In genomic region chr1:157652859-157653493, GRCh38 we compare ENCODE assay signal across 11 cellular contexts. TPM values are rescaled to one million over a fixed set of nuclear protein-coding genes. Genes with fewer than 3 reads are reported as not detected.
A peak's percentile ranks its signal among the peaks of the same experiment; 100 is the strongest.
DNase-seq lines count a peak whose midpoint lies in the region; ATAC-seq and TF ChIP-seq lines count a peak whose summit lies in the region.
"Had no signal": no experiment of that assay in that cellular context is flagged by ENCODE, and none has a peak within 500 bp of the region (broad histone marks: within the 10 kb centered on the region; RNA-seq: fewer than 3 reads in every experiment).

No MANE protein-coding gene starts in this region.

- intact Hi-C loops in Calu3 (cut with micrococcal nuclease; ENCODE audit: unreplicated experiment) = no loop called here

- no peaks in the 10 kb centered on the region for H3K4me1 ChIP-seq in right atrium auricular region

- no TSS peak for BruUV-seq in Calu3 (replicated peaks; lab: Mats Ljungman, UMichigan)

- H3K27me3 ChIP-seq in right atrium auricular region = no peaks in the 10 kb centered on the region

- H3K4me3 ChIP-seq in NB4 (ENCODE audit: low read depth, low read length) (no peak overlapping the region), right atrium auricular region (no peak overlapping the region)

- peak; percentile 89 for ATAC-seq in GM19324 (IDR thresholded peaks at IDR 0.05; ENCODE audit: low FRiP score, unreplicated experiment)
- peak; percentile 95 for ATAC-seq in HG02981 (IDR thresholded peaks at IDR 0.05; ENCODE audit: unreplicated experiment)

- H3K4me1 Mint-ChIP-seq in Calu3 (ENCODE audit: low read depth, unreplicated experiment) = no peaks in the 10 kb centered on the region
- H3K4me1 Mint-ChIP-seq: mesothelial cell of epicardium had no signal

- TF ChIP-seq CTCF in NB4 (IDR thresholded peaks at IDR 0.05; ENCODE audit: low read depth, low read length) (no peak), Calu3 (IDR thresholded peaks at IDR 0.05; ENCODE audit: unreplicated experiment) (no peak), right atrium auricular region (IDR thresholded peaks at IDR 0.05) (no peak)

- no peaks in the 10 kb centered on the region for H3K9me3 ChIP-seq in right atrium auricular region

- TF ChIP-seq POLR2A in NB4 (IDR thresholded peaks at IDR 0.05; ENCODE audit: extremely low read depth, insufficient read length) = no peak

- H3K27ac Mint-ChIP-seq in Calu3 (ENCODE audit: unreplicated experiment) = no peak overlapping the region
- H3K27ac Mint-ChIP-seq: mesothelial cell of epicardium had no signal

- DNase-seq in AML-193 (lab: John Stamatoyannopoulos, UW) = peak; percentile 97
- DNase-seq in NB4 (ENCODE audit: low read depth) = peak; percentile 86
- no peak for DNase-seq in Calu3
- no peak for DNase-seq in NCI-H1092 treated with DMSO at 0.1 percent for 48 hours (lab: John Stamatoyannopoulos, UW)
- no peak for DNase-seq in stimulated activated CD4-positive, alpha-beta T cell treated with anti-CD3 and anti-CD28 coated beads, Interleukin-2, amount 100 ng/mL, for 24 hours
- DNase-seq in right atrium auricular region (ENCODE audit: low spot score) = no peak
- DNase-seq: activated gamma-delta T cell had no signal

- H3K9me3 Mint-ChIP-seq in Calu3 (ENCODE audit: low read depth, unreplicated experiment) = no peaks in the 10 kb centered on the region
- H3K9me3 Mint-ChIP-seq: mesothelial cell of epicardium had no signal

- H3K27me3 Mint-ChIP-seq in Calu3 (ENCODE audit: unreplicated experiment) = no peaks in the 10 kb centered on the region

- H3K36me3 ChIP-seq in right atrium auricular region = no peaks in the 10 kb centered on the region

- H3K4me3 Mint-ChIP-seq in Calu3 (ENCODE audit: low read depth, unreplicated experiment) = no peak overlapping the region
- H3K4me3 Mint-ChIP-seq: mesothelial cell of epicardium had no signal

- CTCF ChIA-PET in Calu3 (lab: Charles Lee) = no interaction called here

- no peaks in the 10 kb centered on the region for H3K36me3 Mint-ChIP-seq in Calu3 (ENCODE audit: insufficient read depth, unreplicated experiment)
- H3K36me3 Mint-ChIP-seq: mesothelial cell of epicardium had no signal

- H3K27ac ChIP-seq in right atrium auricular region = no peak overlapping the region

RNA-seq across cellular contexts. Expression of gene FCRL3, which starts 47.6 kb away (rescaled TPM):
- 1.2 and 2.2 TPM in 2 replicates for total RNA-seq in Calu3 (2022)
- total RNA-seq in right atrium auricular region = not detected
- total RNA-seq: H1, mesothelial cell of epicardium had no signal

RNA-seq across cellular contexts. Expression of gene FCRL4, which starts 55.1 kb away (rescaled TPM):
- total RNA-seq in Calu3 (2022) (not detected in 2 replicates), right atrium auricular region (not detected)
- total RNA-seq: H1 had no signal

Comparison
In these comparisons a context has a peak if more than half of its experiments do, and no peak if none do; other contexts are left out.
1. DNase-seq: peak in AML-193 (2 of 2) and NB4 (single experiment); none in Calu3 (single experiment), NCI-H1092 treated with DMSO at 0.1 percent for 48 hours (single experiment), stimulated activated CD4-positive, alpha-beta T cell treated with anti-CD3 and anti-CD28 coated beads, Interleukin-2, amount 100 ng/mL, for 24 hours (0 of 2) and right atrium auricular region (single experiment).